22 cellular contexts compared by ENCODE assay signal in the genomic region with DNA sequence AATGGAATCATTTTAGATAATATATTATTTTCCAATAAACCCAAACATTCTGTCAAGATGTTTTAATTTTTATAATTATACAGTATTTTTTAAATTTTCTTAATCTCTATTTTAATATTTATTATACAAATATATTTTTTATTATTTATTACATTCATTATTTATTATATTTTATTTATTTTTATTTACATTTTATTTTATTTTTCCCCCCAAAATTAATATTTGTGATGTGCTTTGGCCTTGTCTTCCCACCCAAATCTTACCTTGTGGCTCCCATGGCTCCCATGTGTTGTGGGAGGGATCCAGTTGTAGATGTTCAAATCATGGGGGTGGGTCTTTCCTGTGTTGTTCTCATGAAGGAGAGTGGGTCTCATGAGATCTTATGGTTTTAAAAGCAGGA.
"Had no signal": no experiment of that assay in that cellular context is flagged by ENCODE, and none has a peak within 500 bp of the region (broad histone marks: within the 10 kb centered on the region; RNA-seq: fewer than 3 reads in every experiment).

No MANE protein-coding gene starts in this region.

- DNase-seq: dermis blood vessel endothelial cell; gastrocnemius medialis; heart left ventricle; left cardiac atrium; left lung; mesendoderm; midbrain; naive thymus-derived CD4-positive, alpha-beta T cell; posterior cingulate gyrus; psoas muscle; right cardiac atrium; sigmoid colon; spleen; stimulated activated CD4-positive, alpha-beta T cell treated with anti-CD3 and anti-CD28 coated beads, Interleukin-4, amount 100 ng/mL, for 4 hours; stimulated activated naive CD8-positive, alpha-beta T cell treated with anti-CD3 and anti-CD28 coated beads, Interleukin-15, Interleukin-2, amounts not matched to agents 100 U/mL and 50 U/mL, for 24 hours; substantia nigra; testis; tibial artery had no signal

- H3K4me3 ChIP-seq: coronary artery, gastrocnemius medialis, heart left ventricle, hepatocyte, left lung, neural progenitor cell, psoas muscle, sigmoid colon, spleen, testis, tibial artery had no signal

- H3K9me3 ChIP-seq: gastrocnemius medialis, heart left ventricle, left lung, psoas muscle, sigmoid colon, testis, tibial artery had no signal

- H3K4me1 ChIP-seq: gastrocnemius medialis, heart left ventricle, left lung, neural progenitor cell, psoas muscle, sigmoid colon, spleen, testis, tibial artery had no signal

- H3K36me3 ChIP-seq: gastrocnemius medialis, heart left ventricle, left lung, neural progenitor cell, sigmoid colon, spleen, tibial artery had no signal

- H3K9ac ChIP-seq: neural progenitor cell had no signal

- H3K27ac ChIP-seq: coronary artery, gastrocnemius medialis, heart left ventricle, hepatocyte, left lung, neural progenitor cell, psoas muscle, sigmoid colon, spleen, testis, tibial artery had no signal

- ATAC-seq: gastrocnemius medialis; heart left ventricle; left cardiac atrium; left lung; naive thymus-derived CD4-positive, alpha-beta T cell; psoas muscle; right cardiac atrium; stimulated activated memory B cell treated with anti-CD40 and anti-IgM and Interleukin-4, amounts not matched to agents 10 μg/mL and 1 μg/mL and 100 μg/mL, for 72 hours; stimulated activated naive CD8-positive, alpha-beta T cell treated with anti-CD3 and anti-CD28 coated beads, Interleukin-15, Interleukin-2, amounts not matched to agents 100 U/mL and 50 U/mL, for 24 hours had no signal
